Comparison of ENCODE assay signal across 15 cellular contexts in the genomic region with DNA sequence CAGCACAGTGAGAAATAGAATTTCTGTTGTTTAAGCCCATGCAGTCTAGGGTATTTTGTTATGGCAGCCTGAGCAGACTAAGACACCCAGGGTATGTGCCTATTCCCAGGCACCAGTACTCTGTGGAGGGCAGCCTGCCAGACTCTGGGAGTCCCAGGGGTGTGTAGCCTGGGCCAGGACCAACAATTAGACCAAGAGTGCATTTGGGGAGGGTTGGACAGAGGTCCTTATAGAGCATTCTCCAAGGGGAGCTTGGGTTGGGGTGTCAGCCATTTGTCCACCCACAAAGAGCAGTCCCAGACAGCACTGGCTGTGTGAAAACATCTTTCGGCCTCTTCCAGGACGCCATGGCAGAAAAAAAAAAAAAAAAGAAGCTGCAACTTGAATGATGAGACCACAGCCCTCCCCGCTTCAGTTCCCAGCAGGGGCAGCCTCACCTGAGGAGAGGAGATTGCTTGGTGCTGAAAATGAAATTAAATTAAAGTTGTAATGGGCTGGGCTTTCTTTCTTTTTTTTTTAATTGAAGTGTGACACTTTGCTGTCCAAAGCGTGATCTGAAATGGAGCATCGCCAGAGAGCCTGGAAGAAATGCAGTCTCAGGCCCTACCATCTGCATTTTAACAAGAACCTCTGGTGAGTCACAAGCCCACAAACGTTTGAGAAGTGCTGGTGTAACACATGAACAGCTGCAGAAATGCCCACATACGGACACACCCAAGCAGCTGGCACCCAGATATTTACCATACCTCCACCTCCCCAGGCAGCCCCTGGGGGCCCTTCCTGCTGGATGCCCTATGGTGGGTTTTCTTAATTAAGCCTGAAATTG. TPM values are rescaled to one million over a fixed set of nuclear protein-coding genes. Genes with fewer than 3 reads are reported as not detected.
DNase-seq lines count a peak whose midpoint lies in the region; ATAC-seq, FAIRE-seq and TF ChIP-seq lines count a peak whose summit lies in the region.
"Had no signal": no experiment of that assay in that cellular context is flagged by ENCODE, and none has a peak within 500 bp of the region (broad histone marks: within the 10 kb centered on the region; RNA-seq: fewer than 3 reads in every experiment).

No MANE protein-coding gene starts in this region.

- FAIRE-seq in bronchial epithelial cell (lab: Jason Lieb, UNC): no peak

- H3K4me1 ChIP-seq in psoas muscle: peaks cover 9% of the 10 kb centered on the region

- H3K4me3 Mint-ChIP-seq in activated T-cell treated with anti-CD3 and anti-CD28 coated beads, Interleukin-2, amount 50 U/mL, for 24 hours: no peak overlapping the region
- H3K4me3 Mint-ChIP-seq: activated B cell treated with CpG ODN at 0.5 μM for 24 hours, IgD-negative memory B cell, nephron had no signal

- intact Hi-C loops in psoas muscle (cut with DNase I): no loop called here

- ATAC-seq in psoas muscle (peak; percentile 68 to 92 (median 80)), GM18519 (IDR thresholded peaks at IDR 0.05; ENCODE audit: low FRiP score, unreplicated experiment) (no peak)

- WGBS in psoas muscle, 3 donors: 49 to 60% (median 56%) methylated on average over 7 of the region's 7 CpGs

- H3K36me3 ChIP-seq in bronchial epithelial cell (ENCODE audit: control insufficient read depth, insufficient read depth, low read length): no peaks in the 10 kb centered on the region
- no peaks in the 10 kb centered on the region for H3K36me3 ChIP-seq in psoas muscle (ENCODE audit: insufficient read depth in 1 of 2, low read depth in 1 of 2)

- H3K9me3 ChIP-seq in psoas muscle: no peaks in the 10 kb centered on the region

- H3K36me3 Mint-ChIP-seq in activated T-cell treated with anti-CD3 and anti-CD28 coated beads, Interleukin-2, amount 50 U/mL, for 24 hours (ENCODE audit: low read depth): no peaks in the 10 kb centered on the region
- H3K36me3 Mint-ChIP-seq: IgD-negative memory B cell had no signal

- H3K27me3 Mint-ChIP-seq in activated T-cell treated with anti-CD3 and anti-CD28 coated beads, Interleukin-2, amount 50 U/mL, for 24 hours: peaks cover 14% of the 10 kb centered on the region

- DNase-seq in GM04504 (ENCODE audit: low read depth) (peak; percentile 67), NCI-H2029 treated with DMSO at 0.1 percent for 48 hours (lab: John Stamatoyannopoulos, UW) (peak; percentile 67), bronchial epithelial cell (ENCODE audit: low read depth) (peak; percentile 65), psoas muscle (no peak), dermis blood vessel endothelial cell (no peak)
- DNase-seq in activated T-cell treated with anti-CD3 and anti-CD28 coated beads, Interleukin-2, amount 50 U/mL, for 24 hours: no peak
- DNase-seq: activated B cell treated with CpG ODN at 0.5 μM for 24 hours; activated effector memory CD4-positive, alpha-beta T cell treated with Interleukin-2 at 50 U/mL for 16 hours; NK-92 treated with Interleukin-12 subunit alpha and Interleukin-12 subunit beta, amount 100 ng/mL, for 24 hours; stimulated activated CD4-positive, alpha-beta T cell treated with anti-CD3 and anti-CD28 coated beads, Interleukin-2, amount 100 ng/mL, for 24 hours; substantia nigra had no signal

- H3K27me3 ChIP-seq in bronchial epithelial cell (ENCODE audit: control insufficient read depth, insufficient read depth, low read length): no peaks in the 10 kb centered on the region
- H3K27me3 ChIP-seq in psoas muscle (ENCODE audit: insufficient read depth in 3 of 3, low read length in 2 of 3): no peaks in the 10 kb centered on the region
- H3K27me3 ChIP-seq: dorsolateral prefrontal cortex had no signal

- H3K9me3 Mint-ChIP-seq in activated T-cell treated with anti-CD3 and anti-CD28 coated beads, Interleukin-2, amount 50 U/mL, for 24 hours: no peaks in the 10 kb centered on the region
- H3K9me3 Mint-ChIP-seq: activated B cell treated with CpG ODN at 0.5 μM for 24 hours had no signal

- TF ChIP-seq CTCF in bronchial epithelial cell (IDR thresholded peaks at IDR 0.05; ENCODE audit: insufficient read depth, low read length, severe bottlenecking) (no peak), psoas muscle (IDR thresholded peaks at IDR 0.05) (no peak)

- H3K27ac Mint-ChIP-seq in activated T-cell treated with anti-CD3 and anti-CD28 coated beads, Interleukin-2, amount 50 U/mL, for 24 hours: no peak overlapping the region
- H3K27ac Mint-ChIP-seq: activated B cell treated with CpG ODN at 0.5 μM for 24 hours, IgD-negative memory B cell had no signal

- no peaks in the 10 kb centered on the region for H3K4me1 Mint-ChIP-seq in activated T-cell treated with anti-CD3 and anti-CD28 coated beads, Interleukin-2, amount 50 U/mL, for 24 hours (ENCODE audit: low read depth)
- H3K4me1 Mint-ChIP-seq: activated B cell treated with CpG ODN at 0.5 μM for 24 hours, IgD-negative memory B cell had no signal

- H3K27ac ChIP-seq in psoas muscle: no peak overlapping the region
- H3K27ac ChIP-seq: dorsolateral prefrontal cortex had no signal

- H3K4me3 ChIP-seq in bronchial epithelial cell (ENCODE audit: low read depth, low read length) (no peak overlapping the region), psoas muscle (no peak overlapping the region)

RNA-seq across cellular contexts. Expression of gene CAV3, which starts 21.3 kb away (rescaled TPM):
- total RNA-seq in bronchial epithelial cell (0.13 TPM in 1 of 2 replicates, not detected in the other), psoas muscle (10 to 100 TPM; 36.4 to 71.1 (median 52.5) TPM), dermis blood vessel endothelial cell (not detected in 2 replicates)
- 10 to 100 TPM; 20.5 to 67.2 (median 49.3) TPM for polyA plus RNA-seq in psoas muscle
- total RNA-seq: activated B cell treated with CpG ODN at 0.5 μM for 24 hours had no signal
- polyA plus RNA-seq: IgD-negative memory B cell had no signal

RNA-seq across cellular contexts. Expression of gene OXTR, which starts 57.2 kb away (rescaled TPM):
- total RNA-seq in bronchial epithelial cell (0.26 and 0.53 TPM in 2 replicates), psoas muscle (under 1 TPM in 2 of 4 donors, not detected in 2; 0.11 to 0.16 TPM), dermis blood vessel endothelial cell (4.6 and 5.3 TPM in 2 replicates)
- under 1 TPM; 0.09 to 0.38 (median 0.12) TPM for polyA plus RNA-seq in psoas muscle

Comparison
In these comparisons a context has a peak if more than half of its experiments do, and no peak if none do; other contexts are left out.
1. DNase-seq: peak in GM04504 (single experiment), NCI-H2029 treated with DMSO at 0.1 percent for 48 hours (single experiment) and bronchial epithelial cell (single experiment); none in psoas muscle (0 of 2), activated T-cell treated with anti-CD3 and anti-CD28 coated beads, Interleukin-2, amount 50 U/mL, for 24 hours (single experiment) and dermis blood vessel endothelial cell (single experiment).
2. RNA of gene CAV3, which starts 21.3 kb away (total RNA-seq): 36.4 to 71.1 TPM in psoas muscle; 0.13 TPM in bronchial epithelial cell and not detected in dermis blood vessel endothelial cell; every median in the first group is over 10 times any median in the second.